Comparison of ENCODE assay signal across 18 cellular contexts in the genomic region with DNA sequence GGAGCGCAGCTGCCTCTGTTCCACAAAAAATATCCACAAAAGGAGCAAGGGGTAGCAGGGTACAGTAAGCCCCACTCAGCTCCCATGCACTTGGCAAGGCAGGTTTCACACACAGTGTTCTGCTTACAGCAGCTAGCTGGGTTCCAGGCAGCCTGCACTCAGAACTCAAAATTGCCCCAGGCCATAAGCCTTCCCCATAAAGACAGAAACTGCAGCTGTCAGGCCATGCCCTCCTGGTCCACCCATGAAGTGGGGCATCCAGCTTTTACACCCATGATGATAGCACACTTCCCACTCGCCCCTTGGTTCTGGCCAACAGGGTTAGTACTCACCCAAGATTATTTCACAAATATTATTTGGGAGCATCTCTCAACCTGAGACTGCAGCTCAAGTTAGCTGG.
"Had no signal": no experiment of that assay in that cellular context is flagged by ENCODE, and none has a peak within 500 bp of the region (broad histone marks: within the 10 kb centered on the region; RNA-seq: fewer than 3 reads in every experiment).

No MANE protein-coding gene starts in this region.

- H3K4me3 ChIP-seq: adrenal gland, prostate gland, sigmoid colon, suprapubic skin, upper lobe of right lung had no signal

- H3K9me3 ChIP-seq: prostate gland, upper lobe of right lung had no signal

- H3K36me3 ChIP-seq: adrenal gland, prostate gland, sigmoid colon, suprapubic skin, upper lobe of right lung had no signal

- H3K27ac ChIP-seq: prostate gland, sigmoid colon, suprapubic skin, upper lobe of right lung had no signal

- H3K27ac Mint-ChIP-seq: activated CD4-positive, alpha-beta T cell treated with anti-CD3 and anti-CD28 coated beads, Interleukin-2, amount 10 ng/mL, durations not matched to agents 24 days and 14 days; activated T-helper 2 cell treated with anti-CD3 and anti-CD28 coated beads, Interferon-gamma antibody, Interleukin-2, Interleukin-4, amounts not matched to agents 10 μg/mL and 5 μg/mL and 100 μg/mL, durations not matched to agents 14 hours and 24 hours and 36 hours; natural killer cell; T-helper 1 cell treated with Interleukin-12 subunit alpha and Interleukin-12 subunit beta and Interleukin-4 antibody, amounts not matched to agents 30 μg/mL and 1 μg/mL, for 36 hours; WTC11 had no signal

- DNase-seq: activated CD4-positive, alpha-beta T cell treated with anti-CD3 and anti-CD28 coated beads, Interleukin-2, amount 10 ng/mL, durations not matched to agents 24 days and 14 days; activated CD8-positive, alpha-beta memory T cell treated with anti-CD3 and anti-CD28 coated beads for 24 hours; activated naive CD4-positive, alpha-beta T cell treated with anti-CD3 and anti-CD28 coated beads, Interleukin-2, amount 50 U/mL, for 16 hours; central memory CD4-positive, alpha-beta T cell; cortex of kidney; effector CD8-positive, alpha-beta T cell; natural killer cell; occipital lobe; stimulated activated CD4-positive, alpha-beta T cell treated with anti-CD3 and anti-CD28 coated beads, Interleukin-2, amount 100 ng/mL, for 48 hours; stimulated activated naive CD4-positive, alpha-beta T cell treated with Interleukin-2 at 50 U/mL for 16 hours had no signal

- H3K36me3 Mint-ChIP-seq: natural killer cell had no signal

- H3K4me3 Mint-ChIP-seq: activated CD4-positive, alpha-beta T cell treated with anti-CD3 and anti-CD28 coated beads, Interleukin-2, amount 10 ng/mL, durations not matched to agents 24 days and 14 days; natural killer cell; T-helper 1 cell treated with Interleukin-12 subunit alpha and Interleukin-12 subunit beta and Interleukin-4 antibody, amounts not matched to agents 30 μg/mL and 1 μg/mL, for 36 hours; WTC11 had no signal

- H3K4me1 ChIP-seq: adrenal gland, prostate gland, sigmoid colon, upper lobe of right lung had no signal

- H3K4me1 Mint-ChIP-seq: activated CD4-positive, alpha-beta T cell treated with anti-CD3 and anti-CD28 coated beads, Interleukin-2, amount 10 ng/mL, durations not matched to agents 24 days and 14 days; natural killer cell; WTC11 had no signal

- ATAC-seq: WTC11 had no signal

- H3K27me3 ChIP-seq: adrenal gland, sigmoid colon, suprapubic skin, upper lobe of right lung had no signal
